10 cellular contexts compared by ENCODE assay signal in the genomic region with DNA sequence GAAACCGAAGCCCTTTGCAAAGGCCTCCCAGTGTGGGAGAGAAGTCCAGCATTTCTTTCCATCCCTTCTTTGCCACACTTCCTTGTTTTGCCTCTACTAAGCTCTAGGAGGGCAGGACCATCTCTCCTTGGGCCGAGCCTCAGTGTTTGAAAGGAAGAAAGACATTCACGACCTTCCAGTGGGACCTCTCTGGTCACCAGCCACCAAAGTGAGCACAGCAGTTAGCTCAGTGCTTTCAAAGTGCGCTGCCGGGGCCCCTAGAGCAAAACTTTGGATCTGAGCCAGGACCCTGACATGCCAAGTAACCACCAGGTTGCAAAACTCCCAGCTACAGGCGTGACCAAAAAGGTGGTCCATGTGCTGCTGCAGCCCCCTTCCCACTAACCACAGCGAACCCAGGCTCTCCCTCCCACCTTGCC. TPM values are rescaled to one million over a fixed set of nuclear protein-coding genes. Genes with fewer than 3 reads are reported as not detected.
DNase-seq lines count a peak whose midpoint lies in the region; ATAC-seq and TF ChIP-seq lines count a peak whose summit lies in the region.
"Had no signal": no experiment of that assay in that cellular context is flagged by ENCODE, and none has a peak within 500 bp of the region (broad histone marks: within the 10 kb centered on the region; RNA-seq: fewer than 3 reads in every experiment).

No MANE protein-coding gene starts in this region.

- H3K9me3 ChIP-seq in mucosa of stomach (ENCODE audit: control insufficient read depth, low read length) (no peaks in the 10 kb centered on the region), aorta (ENCODE audit: control insufficient read depth, low read length) (no peaks in the 10 kb centered on the region)
- H3K9me3 ChIP-seq: mucosa of descending colon had no signal

- no peak for TF ChIP-seq CTCF in coronary artery (IDR thresholded peaks at IDR 0.05)

- H3K36me3 ChIP-seq in mucosa of stomach (ENCODE audit: control insufficient read depth, insufficient read depth, low read length) (no peaks in the 10 kb centered on the region), aorta (ENCODE audit: control insufficient read depth in 1 of 2, insufficient read depth in 2 of 2, low read length in 1 of 2) (no peaks in the 10 kb centered on the region)

- WGBS in aorta, 2 donors: 6 to 12% methylated on average over 7 of the region's 7 CpGs

- H3K4me1 Mint-ChIP-seq in activated T-cell treated with anti-CD3 and anti-CD28 coated beads, Interleukin-2, amount 50 U/mL, for 72 hours (ENCODE audit: low read depth): no peaks in the 10 kb centered on the region

- H3K27me3 Mint-ChIP-seq in activated T-cell treated with anti-CD3 and anti-CD28 coated beads, Interleukin-2, amount 50 U/mL, for 72 hours (ENCODE audit: low read depth): peaks cover 31% of the 10 kb centered on the region

- H3K27ac Mint-ChIP-seq in activated T-cell treated with anti-CD3 and anti-CD28 coated beads, Interleukin-2, amount 50 U/mL, for 72 hours: no peak overlapping the region

- H3K9me3 Mint-ChIP-seq in activated T-cell treated with anti-CD3 and anti-CD28 coated beads, Interleukin-2, amount 50 U/mL, for 72 hours: no peaks in the 10 kb centered on the region

- H3K9ac ChIP-seq in mucosa of stomach (ENCODE audit: low read length): peak overlapping the region; percentile 59

- H3K4me3 ChIP-seq in coronary artery (peak overlapping the region; percentile 40), mucosa of stomach (ENCODE audit: low read length) (no peak overlapping the region), aorta (ENCODE audit: low read length in 2 of 2) (no peak overlapping the region)
- H3K4me3 ChIP-seq: mucosa of descending colon had no signal

- H3K27me3 ChIP-seq in mucosa of stomach (ENCODE audit: control insufficient read depth, insufficient read depth, low read length) (no peaks in the 10 kb centered on the region), aorta (ENCODE audit: control insufficient read depth in 1 of 2, insufficient read depth in 2 of 2, low read length in 1 of 2) (no peaks in the 10 kb centered on the region)

- DNase-seq in Right ventricle myocardium inferior (ENCODE audit: missing footprints) (no peak), cardiac septum (ENCODE audit: low spot score) (no peak), coronary artery (ENCODE audit: low spot score) (no peak), aorta (peak in 1 of 2 donors; percentile 80), HuH-7.5 (ENCODE audit: low spot score) (no peak), SW 1271 (lab: John Stamatoyannopoulos, UW) (no peak)
- DNase-seq in activated T-cell treated with anti-CD3 and anti-CD28 coated beads, Interleukin-2, amount 50 U/mL, for 72 hours: no peak
- DNase-seq: T1000 had no signal

- intact Hi-C loops in Right ventricle myocardium inferior (cut with DNase I): no loop called here
- intact Hi-C loops in cardiac septum (cut with DNase I): loop anchor here (5.0 kb wide), 1 partner anchor 156 kb away; no protein-coding TSS in a partner anchor
- intact Hi-C loops in aorta (cut with DNase I): loop anchor here (5.0 kb wide), 2 partner anchors 56 to 61 kb away; no protein-coding TSS in a partner anchor

- H3K27ac ChIP-seq in coronary artery (peak overlapping the region; percentile 85 to 87), aorta (ENCODE audit: low read depth in 1 of 2, low read length in 2 of 2) (peak overlapping the region; percentile 53 to 69)

- H3K4me1 ChIP-seq in mucosa of stomach (ENCODE audit: control insufficient read depth, insufficient read depth, low read length) (peaks cover 79% of the 10 kb centered on the region), aorta (ENCODE audit: control insufficient read depth in 1 of 2, insufficient read depth in 2 of 2, low read length in 2 of 2) (peaks cover 0 to 4% of the 10 kb centered on the region in 2 donors)

- no peaks in the 10 kb centered on the region for H3K36me3 Mint-ChIP-seq in activated T-cell treated with anti-CD3 and anti-CD28 coated beads, Interleukin-2, amount 50 U/mL, for 72 hours (ENCODE audit: insufficient read depth in 2 of 2)

- no peak overlapping the region for H3K4me3 Mint-ChIP-seq in activated T-cell treated with anti-CD3 and anti-CD28 coated beads, Interleukin-2, amount 50 U/mL, for 72 hours

- ATAC-seq in Right ventricle myocardium inferior: peak; percentile 18
- peak; percentile 48 for ATAC-seq in aorta (ENCODE audit: low FRiP score)
- no peak for ATAC-seq in activated T-cell treated with anti-CD3 and anti-CD28 coated beads, Interleukin-2, amount 50 U/mL, for 72 hours (replicated peaks in 1 of 2)
- ATAC-seq: mucosa of descending colon had no signal

RNA-seq across cellular contexts. Expression of gene CTBP2, which starts 12.3 kb away (rescaled TPM):
- total RNA-seq in Right ventricle myocardium inferior: 31.3 TPM
- total RNA-seq in cardiac septum: 35.9 TPM
- total RNA-seq in aorta: 10 to 100 TPM; 85.5 to 85.7 TPM
- 10 to 100 TPM; 32.4 to 51.9 TPM for polyA plus RNA-seq in aorta
- 1 to 10 TPM in 1 of 2 donors, under 1 TPM in 1; 0.72 to 2.5 TPM for total RNA-seq in activated T-cell treated with anti-CD3 and anti-CD28 coated beads, Interleukin-2, amount 50 U/mL, for 72 hours

Comparison
In these comparisons a context has a peak if more than half of its experiments do, and no peak if none do; other contexts are left out.
1. ATAC-seq: peak in Right ventricle myocardium inferior (single experiment) and aorta (single experiment); none in activated T-cell treated with anti-CD3 and anti-CD28 coated beads, Interleukin-2, amount 50 U/mL, for 72 hours (0 of 2).